Comparison of ENCODE assay signal across 36 cellular contexts in the genomic region with DNA sequence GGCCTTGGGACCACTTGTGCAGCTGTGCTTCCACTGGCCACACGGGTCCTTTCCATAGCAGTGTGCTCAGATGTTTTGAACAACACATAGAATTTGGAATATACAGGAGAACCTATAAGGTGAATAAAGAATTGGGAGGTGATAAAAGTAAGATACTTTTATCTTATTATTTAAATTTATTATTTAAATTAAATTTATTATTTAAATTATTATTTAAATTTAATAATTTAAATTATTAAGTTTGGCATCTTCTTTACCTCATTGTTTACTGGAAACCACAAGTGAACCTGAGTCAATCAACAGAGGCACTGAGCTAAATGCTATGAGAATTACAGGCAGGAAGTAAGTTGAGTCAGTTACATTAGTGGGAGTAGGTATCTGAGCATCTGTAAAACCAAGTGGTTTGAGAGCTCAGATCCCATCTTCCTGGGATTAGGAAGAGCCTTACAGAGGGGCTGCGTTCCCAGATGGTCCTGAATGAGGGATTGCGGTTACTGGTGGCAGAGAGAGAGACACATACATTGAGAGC.
A peak's percentile ranks its signal among the peaks of the same experiment; 100 is the strongest.
DNase-seq lines count a peak whose midpoint lies in the region; ATAC-seq, FAIRE-seq and TF ChIP-seq lines count a peak whose summit lies in the region.
"Had no signal": no experiment of that assay in that cellular context is flagged by ENCODE, and none has a peak within 500 bp of the region (broad histone marks: within the 10 kb centered on the region; RNA-seq: fewer than 3 reads in every experiment).

No MANE protein-coding gene starts in this region.

- peaks cover 15% of the 10 kb centered on the region for H3K4me1 ChIP-seq in CD8-positive, alpha-beta memory T cell (ENCODE audit: insufficient read depth, low read length)
- H3K4me1 ChIP-seq in OCI-LY1 (ENCODE audit: insufficient read depth, low read length, severe bottlenecking), result peaks cover 24% of the 10 kb centered on the region
- H3K4me1 ChIP-seq: ascending aorta, colonic mucosa had no signal

- H4K20me1 ChIP-seq in OCI-LY1 (ENCODE audit: insufficient read depth, low read length), result no peaks in the 10 kb centered on the region

- peaks cover 24 to 40% (median 31%) of the 10 kb centered on the region in 3 donors for H3K4me1 Mint-ChIP-seq in CD8-positive, alpha-beta memory T cell

- H2AFZ ChIP-seq in OCI-LY1 (ENCODE audit: low read length), result no peak overlapping the region
- H2AFZ ChIP-seq: PC-9 had no signal

- no peaks in the 10 kb centered on the region for H3K79me2 ChIP-seq in OCI-LY1 (ENCODE audit: insufficient read depth, low read length)

- H3K36me3 Mint-ChIP-seq in CD8-positive, alpha-beta memory T cell, result peaks cover 8 to 94% (median 33%) of the 10 kb centered on the region in 3 donors

- no peak overlapping the region for H3K27ac ChIP-seq in CD8-positive, alpha-beta memory T cell (ENCODE audit: low read depth, low read length)
- H3K27ac ChIP-seq in OCI-LY1 (ENCODE audit: low read depth, low read length, poor library complexity, severe bottlenecking), result peak overlapping the region; percentile 9
- H3K27ac ChIP-seq: 22Rv1, ascending aorta, C4-2B, cardiac muscle cell, colonic mucosa, epithelial cell of prostate, PC-9, testis, WERI-Rb-1 had no signal

- CTCF ChIA-PET in CD8-positive, alpha-beta memory T cell (lab: Charles Lee), result interaction anchor here (0.9 kb wide), 1 partner anchor 241 kb away, joined by 3 read pairs; no protein-coding TSS in a partner anchor

- no peak overlapping the region for H3K9ac ChIP-seq in OCI-LY1 (ENCODE audit: low read length)

- H3K9me2 ChIP-seq in OCI-LY1 (ENCODE audit: low read depth, low read length), result no peaks in the 10 kb centered on the region

- no peak overlapping the region for H3K4me3 Mint-ChIP-seq in CD8-positive, alpha-beta memory T cell
- H3K4me3 Mint-ChIP-seq: nephron; stimulated activated naive B cell treated with anti-CD40 and anti-IgM and Interleukin-4, amounts not matched to agents 10 μg/mL and 1 μg/mL and 100 μg/mL, for 72 hours had no signal

- H3K27me3 Mint-ChIP-seq in CD8-positive, alpha-beta memory T cell, result no peaks in the 10 kb centered on the region
- H3K27me3 Mint-ChIP-seq: stimulated activated naive B cell treated with anti-CD40 and anti-IgM and Interleukin-4, amounts not matched to agents 10 μg/mL and 1 μg/mL and 100 μg/mL, for 72 hours had no signal

- H3K27me3 ChIP-seq in CD8-positive, alpha-beta memory T cell (ENCODE audit: insufficient read depth, low read length, poor library complexity, severe bottlenecking), result no peaks in the 10 kb centered on the region
- H3K27me3 ChIP-seq in OCI-LY1 (ENCODE audit: insufficient read depth, low read length), result no peaks in the 10 kb centered on the region
- H3K27me3 ChIP-seq: ascending aorta, cardiac muscle cell, colonic mucosa, MG63, testis had no signal

- no peak for FAIRE-seq in GM19239 (lab: Jason Lieb, UNC)
- FAIRE-seq: D721Med, GM18507 had no signal

- TF ChIP-seq CTCF in OCI-LY1 (IDR thresholded peaks at IDR 0.05; ENCODE audit: low read length), result no peak

- ATAC-seq in GM21619 (IDR thresholded peaks at IDR 0.05; ENCODE audit: unreplicated experiment), result no peak
- ATAC-seq: left colon; stimulated activated naive B cell treated with anti-CD40 and anti-IgM and Interleukin-4, amounts not matched to agents 10 μg/mL and 1 μg/mL and 100 μg/mL, for 72 hours had no signal

- DNase-seq in NCI-H82 (lab: John Stamatoyannopoulos, UW) (peak; percentile 57), NCI-H82 treated with DMSO at 0.1 percent for 48 hours (lab: John Stamatoyannopoulos, UW; ENCODE audit: unreplicated experiment) (no peak), iris pigment epithelial cell (ENCODE audit: low read depth) (peak; percentile 25), RPMI8226 (no peak), GM19239 (ENCODE audit: insufficient read length, low spot score) (no peak)
- DNase-seq in CD8-positive, alpha-beta memory T cell, result no peak
- DNase-seq: activated CD4-positive, alpha-beta T cell treated with anti-CD3 and anti-CD28 coated beads for 48 hours; activated naive CD4-positive, alpha-beta T cell treated with anti-CD3 and anti-CD28 coated beads, Interleukin-2, amount 50 U/mL, for 16 hours; colonic mucosa; effector CD4-positive, alpha-beta T cell; H7; hypothalamus; KG1; left colon; NCI-H1105; NCI-H187 treated with DMSO at 0.1 percent for 48 hours; NCI-H2171; NCI-H510A treated with DMSO at 0.1 percent for 48 hours; Right ventricle myocardium superior; stimulated activated CD4-positive, alpha-beta T cell treated with anti-CD3 and anti-CD28 coated beads, Interleukin-15, amount 100 ng/mL, for 24 hours; stimulated activated naive B cell treated with anti-CD40 and anti-IgM and Interleukin-4, amounts not matched to agents 10 μg/mL and 1 μg/mL and 100 μg/mL, for 72 hours; T-helper 9 cell; testis; WERI-Rb-1 had no signal

- H3F3A ChIP-seq in OCI-LY1 (ENCODE audit: insufficient read depth, low read length), result no peaks in the 10 kb centered on the region

- peaks cover 29% of the 10 kb centered on the region for H3K36me3 ChIP-seq in CD8-positive, alpha-beta memory T cell (ENCODE audit: insufficient read depth, low read length)
- peaks cover 70% of the 10 kb centered on the region for H3K36me3 ChIP-seq in OCI-LY1 (ENCODE audit: insufficient read depth, low read length)
- H3K36me3 ChIP-seq: cardiac muscle cell, MG63 had no signal

- no peak overlapping the region for H3K4me2 ChIP-seq in OCI-LY1 (ENCODE audit: low read length)
- H3K4me2 ChIP-seq: PC-9 had no signal

- no peak overlapping the region for H3K4me3 ChIP-seq in CD8-positive, alpha-beta memory T cell (ENCODE audit: low read length)
- H3K4me3 ChIP-seq in OCI-LY1 (ENCODE audit: low read depth, low read length, poor library complexity, severe bottlenecking), result no peak overlapping the region
- H3K4me3 ChIP-seq: ascending aorta, cardiac muscle cell, colonic mucosa, MG63, PC-9, testis had no signal

- H3K27ac Mint-ChIP-seq in CD8-positive, alpha-beta memory T cell, result peak overlapping the region in 5 of 8 donors; percentile 8 to 90 (median 55)
- H3K27ac Mint-ChIP-seq: nephron had no signal

- no peaks in the 10 kb centered on the region for H3K9me3 ChIP-seq in CD8-positive, alpha-beta memory T cell (ENCODE audit: low read length)
- no peaks in the 10 kb centered on the region for H3K9me3 ChIP-seq in OCI-LY1 (ENCODE audit: low read length)
- H3K9me3 ChIP-seq: ascending aorta, colonic mucosa, MG63, testis had no signal

- POLR2A ChIA-PET in CD8-positive, alpha-beta memory T cell (lab: Charles Lee), result no interaction called here

- no peaks in the 10 kb centered on the region for H3K9me3 Mint-ChIP-seq in CD8-positive, alpha-beta memory T cell
- H3K9me3 Mint-ChIP-seq: nephron; stimulated activated naive B cell treated with anti-CD40 and anti-IgM and Interleukin-4, amounts not matched to agents 10 μg/mL and 1 μg/mL and 100 μg/mL, for 72 hours had no signal

Comparison
In these comparisons a context has a peak if more than half of its experiments do, and no peak if none do; other contexts are left out.
1. DNase-seq: peak in NCI-H82 (single experiment) and iris pigment epithelial cell (single experiment); none in NCI-H82 treated with DMSO at 0.1 percent for 48 hours (single experiment), CD8-positive, alpha-beta memory T cell (0 of 5), RPMI8226 (single experiment) and GM19239 (single experiment).